ENCODE assay signal across 19 cellular contexts in the genomic region with DNA sequence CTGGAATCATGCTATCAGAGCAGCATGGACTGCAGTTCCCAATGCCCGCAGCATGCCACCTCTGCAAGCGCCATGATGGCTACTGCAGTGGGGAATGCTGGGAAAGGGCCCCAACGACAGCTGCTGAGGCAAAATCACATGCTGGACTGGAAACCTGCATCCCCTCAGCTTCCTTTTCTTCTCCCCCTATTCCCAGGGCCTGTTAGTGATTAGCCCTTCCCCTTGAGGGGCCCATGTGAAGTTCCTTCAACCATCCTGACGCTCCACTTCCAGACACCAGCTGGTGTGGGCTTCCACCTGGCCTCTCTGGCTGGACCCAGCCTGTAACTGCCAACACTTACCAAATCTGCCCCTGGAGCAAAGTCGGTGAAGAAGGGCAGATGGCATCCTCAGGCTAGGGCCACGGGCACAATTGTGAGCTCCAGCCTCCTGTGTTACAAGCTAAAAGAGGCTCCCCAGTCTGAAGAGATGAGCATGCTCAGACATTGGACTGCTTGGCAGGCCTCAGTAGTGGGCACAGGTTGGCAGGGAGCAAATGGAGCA. TPM values are rescaled to one million over a fixed set of nuclear protein-coding genes. Genes with fewer than 3 reads are reported as not detected.
DNase-seq lines count a peak whose midpoint lies in the region; ATAC-seq and TF ChIP-seq lines count a peak whose summit lies in the region.
"Had no signal": no experiment of that assay in that cellular context is flagged by ENCODE, and none has a peak within 500 bp of the region (broad histone marks: within the 10 kb centered on the region; RNA-seq: fewer than 3 reads in every experiment).

No MANE protein-coding gene starts in this region.

- in situ Hi-C loops in GM23248 (cut with MboI): no loop called here

- ATAC-seq in HG02938 (IDR thresholded peaks at IDR 0.05; ENCODE audit: unreplicated experiment): no peak
- ATAC-seq: stimulated activated naive CD8-positive, alpha-beta T cell treated with anti-CD3 and anti-CD28 coated beads, Interleukin-15, Interleukin-2, amounts not matched to agents 100 U/mL and 50 U/mL, for 24 hours had no signal

- peaks cover 12% of the 10 kb centered on the region for H3K4me1 ChIP-seq in GM23248 (ENCODE audit: insufficient read depth)
- H3K4me1 ChIP-seq: breast epithelium, left lung had no signal

- H3K79me2 ChIP-seq in GM23248 (ENCODE audit: insufficient read depth): peaks cover 11% of the 10 kb centered on the region; the same call in 1 of the 2 replicates

- H3K9ac ChIP-seq in GM23248: no peak overlapping the region

- peak; percentile 55 for DNase-seq in NCI-H2171 treated with DMSO at 0.1 percent for 48 hours (lab: John Stamatoyannopoulos, UW)
- no peak for DNase-seq in NCI-H2171 (lab: John Stamatoyannopoulos, UW)
- DNase-seq in GM23248: peak; percentile 2
- DNase-seq in dorsolateral prefrontal cortex: peak in 1 of 10 donors; percentile 30
- no peak for DNase-seq in osteocyte (ENCODE audit: extremely low spot score, unreplicated experiment)
- DNase-seq in SHP77 treated with DMSO at 0.1 percent for 48 hours (lab: John Stamatoyannopoulos, UW): no peak
- DNase-seq in ecto neural progenitor cell (ENCODE audit: low spot score): no peak
- DNase-seq: 8988T; activated CD4-positive, alpha-beta T cell treated with anti-CD3 and anti-CD28 coated beads, Interleukin-2, amount 50 U/mL, for 4 hours; effector CD8-positive, alpha-beta T cell; SHP77; small intestine; stimulated activated naive CD8-positive, alpha-beta T cell treated with anti-CD3 and anti-CD28 coated beads, Interleukin-15, Interleukin-2, amounts not matched to agents 100 U/mL and 50 U/mL, for 24 hours had no signal

- WGBS in GM23248 (ENCODE audit: low coverage in 1 of 2, low lambda C conversion rate in 2 of 2, missing lambda C conversion rate in 2 of 2), 2 experiments: 65 to 69% methylated on average over 6 of the region's 6 CpGs

- no peaks in the 10 kb centered on the region for H3K9me3 ChIP-seq in GM23248 (ENCODE audit: low read depth)
- H3K9me3 ChIP-seq: breast epithelium, left lung, neutrophil had no signal

- H3K36me3 ChIP-seq in GM23248 (ENCODE audit: low read depth): peaks cover 19% of the 10 kb centered on the region

- H3K4me2 ChIP-seq in GM23248 (ENCODE audit: unreplicated experiment): no peak overlapping the region

- peaks cover 22% of the 10 kb centered on the region for H3K4me1 Mint-ChIP-seq in osteocyte (ENCODE audit: unreplicated experiment)

- no peaks in the 10 kb centered on the region for H3K9me2 ChIP-seq in GM23248 (ENCODE audit: insufficient read depth)

- no peaks in the 10 kb centered on the region for H3K27me3 Mint-ChIP-seq in osteocyte (ENCODE audit: unreplicated experiment)
- H3K27me3 Mint-ChIP-seq: IgD-negative memory B cell had no signal

- H3K4me3 Mint-ChIP-seq in osteocyte (ENCODE audit: unreplicated experiment): no peak overlapping the region

- H2AFZ ChIP-seq in GM23248: no peak overlapping the region

- H3K36me3 Mint-ChIP-seq in osteocyte (ENCODE audit: unreplicated experiment): peaks cover 27% of the 10 kb centered on the region
- H3K36me3 Mint-ChIP-seq: IgD-negative memory B cell had no signal

- no peak for TF ChIP-seq CTCF in dorsolateral prefrontal cortex (IDR thresholded peaks at IDR 0.05 in 54 of 56, conservative IDR thresholded peaks at IDR 0.05 in 2 of 56; ENCODE audit: low read depth in 1 of 56, partially characterized antibody in 56 of 56)
- TF ChIP-seq CTCF in osteocyte (IDR thresholded peaks at IDR 0.05): no peak

- H4K20me1 ChIP-seq in GM23248 (ENCODE audit: insufficient read depth): no peaks in the 10 kb centered on the region

- no peak overlapping the region for H3K27ac ChIP-seq in GM23248
- H3K27ac ChIP-seq in dorsolateral prefrontal cortex: peak overlapping the region in 33 of 59 donors; percentile 9 to 75 (median 39)
- H3K27ac ChIP-seq: C4-2B, left lung, neutrophil had no signal

- peaks cover 48% of the 10 kb centered on the region for H3F3A ChIP-seq in GM23248 (ENCODE audit: insufficient read depth)

- intact Hi-C loops in dorsolateral prefrontal cortex (cut with DNase I): loop anchor here in 1 of 2 donors (10.0 kb wide), 1 partner anchor 134 kb away; the partner anchor contains the start of gene PUM1

- H3K27ac Mint-ChIP-seq in osteocyte (ENCODE audit: unreplicated experiment): peak overlapping the region; percentile 58

- H3K4me3 ChIP-seq in GM23248 (no peak overlapping the region), dorsolateral prefrontal cortex (no peak overlapping the region)
- H3K4me3 ChIP-seq: breast epithelium, left lung had no signal

- no peaks in the 10 kb centered on the region for H3K9me3 Mint-ChIP-seq in osteocyte (ENCODE audit: unreplicated experiment)
- H3K9me3 Mint-ChIP-seq: IgD-negative memory B cell had no signal

- H3K27me3 ChIP-seq in GM23248 (replicated peaks; ENCODE audit: insufficient read depth) (no peaks in the 10 kb centered on the region), dorsolateral prefrontal cortex (no peaks in the 10 kb centered on the region)
- H3K27me3 ChIP-seq: breast epithelium, left lung, neutrophil had no signal

RNA-seq across cellular contexts. Expression of gene SDC3, which starts 22.1 kb away (rescaled TPM):
- 39.7 and 40.7 TPM in 2 replicates for total RNA-seq in GM23248 (2014; rRNA removed; shearing (Covaris generic))
- polyA plus RNA-seq in GM23248 (2016; fragmentation: Nextera tagmentation; extraction: Ambion mirVana): 6.6 and 6.9 TPM in 2 replicates
- total RNA-seq in dorsolateral prefrontal cortex (100 to 1,000 TPM in 115 of 120 experiments, 10 to 100 TPM in 5; 83.7 to 243 (median 122) TPM), osteocyte (54.4 and 63.4 TPM in 2 replicates)
- polyA plus RNA-seq: IgD-negative memory B cell had no signal

Comparison
In these comparisons a context has a peak if more than half of its experiments do, and no peak if none do; other contexts are left out.
1. DNase-seq: peak in NCI-H2171 treated with DMSO at 0.1 percent for 48 hours (single experiment) and GM23248 (single experiment); none in NCI-H2171 (single experiment), osteocyte (single experiment), SHP77 treated with DMSO at 0.1 percent for 48 hours (single experiment) and ecto neural progenitor cell (single experiment).